ENCODE assay signal across 12 cellular contexts in genomic region chr13:73717632-73718031, GRCh38.
DNase-seq lines count a peak whose midpoint lies in the region; ATAC-seq and TF ChIP-seq lines count a peak whose summit lies in the region.
"Had no signal": no experiment of that assay in that cellular context is flagged by ENCODE, and none has a peak within 500 bp of the region (broad histone marks: within the 10 kb centered on the region; RNA-seq: fewer than 3 reads in every experiment).

No MANE protein-coding gene starts in this region.

- H3K4me3 Mint-ChIP-seq in activated CD4-positive, alpha-beta T cell treated with anti-CD3 and anti-CD28 coated beads, Interleukin-2, amount 10 ng/mL, durations not matched to agents 24 days and 14 days: peak overlapping the region; percentile 50

- intact Hi-C loops in activated CD4-positive, alpha-beta T cell treated with anti-CD3 and anti-CD28 coated beads, Interleukin-2, amount 10 ng/mL, durations not matched to agents 24 days and 14 days (cut with micrococcal nuclease): loop anchor here (2.0 to 10.0 kb wide), 7 partner anchors 49 to 1770 kb away; partner anchors contain the start of gene KLF5

- peaks cover 23% of the 10 kb centered on the region for H3K36me3 Mint-ChIP-seq in activated CD4-positive, alpha-beta T cell treated with anti-CD3 and anti-CD28 coated beads, Interleukin-2, amount 10 ng/mL, durations not matched to agents 24 days and 14 days (ENCODE audit: low read depth)

- peaks cover 47% of the 10 kb centered on the region for H3K4me1 Mint-ChIP-seq in activated CD4-positive, alpha-beta T cell treated with anti-CD3 and anti-CD28 coated beads, Interleukin-2, amount 10 ng/mL, durations not matched to agents 24 days and 14 days

- H3K27me3 ChIP-seq in foreskin keratinocyte: no peaks in the 10 kb centered on the region
- H3K27me3 ChIP-seq: right atrium auricular region, SJSA1 had no signal

- H3K4me1 ChIP-seq in foreskin keratinocyte: peaks cover 16% of the 10 kb centered on the region
- H3K4me1 ChIP-seq: SJSA1 had no signal

- peak overlapping the region; percentile 83 for H3K27ac ChIP-seq in foreskin keratinocyte
- H3K27ac ChIP-seq: right atrium auricular region, SJSA1 had no signal

- H3K9me3 Mint-ChIP-seq in activated CD4-positive, alpha-beta T cell treated with anti-CD3 and anti-CD28 coated beads, Interleukin-2, amount 10 ng/mL, durations not matched to agents 24 days and 14 days: no peaks in the 10 kb centered on the region

- no peaks in the 10 kb centered on the region for H3K27me3 Mint-ChIP-seq in activated CD4-positive, alpha-beta T cell treated with anti-CD3 and anti-CD28 coated beads, Interleukin-2, amount 10 ng/mL, durations not matched to agents 24 days and 14 days

- peak; percentile 42 for DNase-seq in stimulated activated CD4-positive, alpha-beta T cell treated with anti-CD3 and anti-CD28 coated beads, Interleukin-4, amount 100 ng/mL, for 24 hours
- DNase-seq in stimulated activated CD4-positive, alpha-beta T cell treated with anti-CD3 and anti-CD28 coated beads, Interleukin-2, amount 100 ng/mL, for 48 hours: no peak
- peak; percentile 69 for DNase-seq in activated CD4-positive, alpha-beta T cell treated with anti-CD3 and anti-CD28 coated beads, Interleukin-2, amount 10 ng/mL, durations not matched to agents 24 days and 14 days
- DNase-seq in foreskin keratinocyte (peak; percentile 27 to 72), medulla oblongata (ENCODE audit: extremely low spot score) (no peak), DMS114 treated with DMSO at 0.1 percent for 48 hours (lab: John Stamatoyannopoulos, UW; ENCODE audit: unreplicated experiment) (no peak)
- DNase-seq: NCI-H1694; stimulated activated naive CD4-positive, alpha-beta T cell had no signal

- H3K27ac Mint-ChIP-seq in activated CD4-positive, alpha-beta T cell treated with anti-CD3 and anti-CD28 coated beads, Interleukin-2, amount 10 ng/mL, durations not matched to agents 24 days and 14 days: peak overlapping the region; percentile 64

- ATAC-seq in foreskin keratinocyte: peak; percentile 23
- ATAC-seq in HG02852 (IDR thresholded peaks at IDR 0.05; ENCODE audit: unreplicated experiment): no peak
- no peak for ATAC-seq in HG02840 (IDR thresholded peaks at IDR 0.05; ENCODE audit: low FRiP score, unreplicated experiment)

- TF ChIP-seq CTCF in foreskin keratinocyte (conservative IDR thresholded peaks at IDR 0.05): no peak

Comparison
In these comparisons a context has a peak if more than half of its experiments do, and no peak if none do; other contexts are left out.
1. DNase-seq: peak in stimulated activated CD4-positive, alpha-beta T cell treated with anti-CD3 and anti-CD28 coated beads, Interleukin-4, amount 100 ng/mL, for 24 hours (single experiment), activated CD4-positive, alpha-beta T cell treated with anti-CD3 and anti-CD28 coated beads, Interleukin-2, amount 10 ng/mL, durations not matched to agents 24 days and 14 days (single experiment) and foreskin keratinocyte (2 of 2); none in stimulated activated CD4-positive, alpha-beta T cell treated with anti-CD3 and anti-CD28 coated beads, Interleukin-2, amount 100 ng/mL, for 48 hours (0 of 2), medulla oblongata (single experiment) and DMS114 treated with DMSO at 0.1 percent for 48 hours (single experiment).